ENCODE assay signal across 9 cellular contexts in the genomic region with DNA sequence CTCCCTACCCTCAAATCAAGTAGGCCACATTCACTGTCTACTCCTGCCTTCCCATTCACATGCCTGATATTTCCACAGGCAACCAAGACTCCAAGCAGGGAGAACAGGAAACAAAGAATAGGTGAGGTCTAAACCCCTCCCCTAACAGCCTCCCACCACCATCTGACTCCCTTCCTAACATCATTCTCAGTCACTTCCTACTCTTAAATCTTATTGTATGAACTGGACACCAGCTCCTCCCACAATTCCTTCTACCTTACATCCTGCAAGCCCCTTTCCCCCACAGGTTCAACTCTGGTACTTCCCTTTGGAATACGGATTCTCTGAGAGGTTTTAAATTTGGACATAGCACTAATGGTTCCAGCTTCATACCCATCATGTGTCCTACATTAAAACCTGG. TPM values are rescaled to one million over a fixed set of nuclear protein-coding genes. Genes with fewer than 3 reads are reported as not detected.
DNase-seq lines count a peak whose midpoint lies in the region; TF ChIP-seq lines count a peak whose summit lies in the region.
"Had no signal": no experiment of that assay in that cellular context is flagged by ENCODE, and none has a peak within 500 bp of the region (broad histone marks: within the 10 kb centered on the region; RNA-seq: fewer than 3 reads in every experiment).

No MANE protein-coding gene starts in this region.

- H3K4me1 ChIP-seq in BLaER1, result peaks cover 14% of the 10 kb centered on the region
- peaks cover 5% of the 10 kb centered on the region; the same call in 1 of the 2 replicates for H3K4me1 ChIP-seq in MM.1S (ENCODE audit: low read length)

- H3K4me3 ChIP-seq in BLaER1 (no peak overlapping the region), MM.1S (ENCODE audit: low read length) (no peak overlapping the region), epithelial cell of proximal tubule (ENCODE audit: low read depth, low read length) (peak overlapping the region; percentile 92)

- H3K27me3 ChIP-seq in BLaER1 (no peaks in the 10 kb centered on the region), MM.1S (replicated peaks; ENCODE audit: insufficient read depth, low read length) (no peaks in the 10 kb centered on the region)
- H3K27me3 ChIP-seq: ovary had no signal

- H3K9ac ChIP-seq in BLaER1 (no peak overlapping the region), MM.1S (ENCODE audit: low read length) (no peak overlapping the region)

- peak overlapping the region; percentile 49 for H3K4me2 ChIP-seq in BLaER1
- peak overlapping the region; percentile 77 for H3K4me2 ChIP-seq in MM.1S (ENCODE audit: low read depth, low read length)

- DNase-seq in MM.1S, result no peak
- DNase-seq in epithelial cell of proximal tubule (ENCODE audit: low read depth), result no peak
- no peak for DNase-seq in effector CD8-positive, alpha-beta T cell (lab: John Stamatoyannopoulos, UW)
- DNase-seq in stimulated activated CD4-positive, alpha-beta T cell treated with anti-CD3 and anti-CD28 coated beads, Interleukin-15, amount 100 ng/mL, for 24 hours, result no peak
- no peak for DNase-seq in stimulated activated CD4-positive, alpha-beta T cell treated with anti-CD3 and anti-CD28 coated beads, Interleukin-2, amount 100 ng/mL, for 48 hours
- DNase-seq: DMS 273 treated with DMSO at 0.1 percent for 48 hours, NCI-H774 had no signal

- H3K9me3 ChIP-seq in BLaER1, result no peaks in the 10 kb centered on the region
- no peaks in the 10 kb centered on the region for H3K9me3 ChIP-seq in MM.1S (replicated peaks; ENCODE audit: insufficient read depth, low read length)
- H3K9me3 ChIP-seq: ovary had no signal

- H4K20me1 ChIP-seq in BLaER1, result peaks cover 28% of the 10 kb centered on the region
- H4K20me1 ChIP-seq in MM.1S (ENCODE audit: insufficient read depth, low read length), result no peaks in the 10 kb centered on the region

- TF ChIP-seq CTCF in MM.1S (IDR thresholded peaks at IDR 0.05; ENCODE audit: low read length), result no peak
- no peak for TF ChIP-seq CTCF in epithelial cell of proximal tubule (conservative IDR thresholded peaks at IDR 0.05; ENCODE audit: low read depth, low read length)

- no peak overlapping the region for H2AFZ ChIP-seq in MM.1S (ENCODE audit: low read length)

- no peak overlapping the region for H3K27ac ChIP-seq in BLaER1
- no peak overlapping the region for H3K27ac ChIP-seq in MM.1S (ENCODE audit: low read length)
- H3K27ac ChIP-seq: ovary had no signal

- H3K36me3 ChIP-seq in BLaER1 (peaks cover 70% of the 10 kb centered on the region), MM.1S (replicated peaks; ENCODE audit: insufficient read depth, low read length) (peaks cover 4% of the 10 kb centered on the region; the same call in 1 of the 2 replicates)
- H3K36me3 ChIP-seq: ovary had no signal

- peaks cover 42% of the 10 kb centered on the region for H3K79me2 ChIP-seq in MM.1S (ENCODE audit: low read length)

- no peaks in the 10 kb centered on the region for H3K9me2 ChIP-seq in MM.1S (replicated peaks; ENCODE audit: insufficient read depth, low read length)

- peaks cover 4% of the 10 kb centered on the region; the same call in 1 of the 2 replicates for H3F3A ChIP-seq in MM.1S (ENCODE audit: insufficient read depth, low read length)

RNA-seq across cellular contexts. Expression of gene C6orf136, which starts 0.9 kb away (rescaled TPM):
- total RNA-seq in epithelial cell of proximal tubule, result 4.6 and 10.5 TPM in 2 replicates

RNA-seq across cellular contexts. Expression of gene ATAT1, which starts 19.3 kb away (rescaled TPM):
- 6.2 and 8.9 TPM in 2 replicates for total RNA-seq in epithelial cell of proximal tubule

RNA-seq across cellular contexts. Expression of gene DHX16, which starts 26.8 kb away (rescaled TPM):
- 41.5 and 52.0 TPM in 2 replicates for total RNA-seq in epithelial cell of proximal tubule

RNA-seq across cellular contexts. Expression of gene MRPS18B, which starts 28.3 kb away (rescaled TPM):
- 65.8 and 87.4 TPM in 2 replicates for total RNA-seq in epithelial cell of proximal tubule

RNA-seq across cellular contexts. Expression of gene PPP1R10, which starts 28.9 kb away (rescaled TPM):
- total RNA-seq in epithelial cell of proximal tubule, result 19.6 and 25.8 TPM in 2 replicates
